In genomic region chrX:136588060-136588459, GRCh38 we compare ENCODE assay signal across 14 cellular contexts. TPM values are rescaled to one million over a fixed set of nuclear protein-coding genes. Genes with fewer than 3 reads are reported as not detected.
A peak's percentile ranks its signal among the peaks of the same experiment; 100 is the strongest.
DNase-seq lines count a peak whose midpoint lies in the region; ATAC-seq and TF ChIP-seq lines count a peak whose summit lies in the region.
"Had no signal": no experiment of that assay in that cellular context is flagged by ENCODE, and none has a peak within 500 bp of the region (broad histone marks: within the 10 kb centered on the region; RNA-seq: fewer than 3 reads in every experiment).

No MANE protein-coding gene starts in this region.

- no peaks in the 10 kb centered on the region for H3K27me3 ChIP-seq in naive thymus-derived CD4-positive, alpha-beta T cell (ENCODE audit: control insufficient read depth in 2 of 2, insufficient read depth in 2 of 2, low read length in 2 of 2)
- H3K27me3 ChIP-seq in endodermal cell (ENCODE audit: control insufficient read depth, insufficient read depth, low read length, poor library complexity, severe bottlenecking) = no peaks in the 10 kb centered on the region
- H3K27me3 ChIP-seq: esophagus squamous epithelium, neutrophil had no signal

- peaks cover 12 to 52% (median 50%) of the 10 kb centered on the region in 7 donors for H3K4me1 Mint-ChIP-seq in naive thymus-derived CD4-positive, alpha-beta T cell
- peaks cover 26% of the 10 kb centered on the region for H3K4me1 Mint-ChIP-seq in endodermal cell
- H3K4me1 Mint-ChIP-seq: activated B cell treated with CpG ODN at 0.5 μM for 24 hours had no signal

- POLR2A ChIA-PET in naive thymus-derived CD4-positive, alpha-beta T cell (lab: Charles Lee) = interaction anchor here (1.5 kb wide), 1 partner anchor 109 kb away, joined by 4 read pairs; no protein-coding TSS in a partner anchor

- intact Hi-C loops in naive thymus-derived CD4-positive, alpha-beta T cell (cut with micrococcal nuclease) = loop anchor here (1.0 to 5.0 kb wide), 5 partner anchors 11 to 336 kb away; partner anchors contain the start of genes CD40LG (in 1 of the 2) and MAP7D3 (in 1 of the 2)

- peak overlapping the region; percentile 88 to 98 (median 95) for H3K27ac Mint-ChIP-seq in naive thymus-derived CD4-positive, alpha-beta T cell
- H3K27ac Mint-ChIP-seq in endodermal cell = no peak overlapping the region
- H3K27ac Mint-ChIP-seq: activated B cell treated with CpG ODN at 0.5 μM for 24 hours had no signal

- TF ChIP-seq CTCF in endodermal cell (conservative IDR thresholded peaks at IDR 0.05) = no peak

- H3K27ac ChIP-seq in KOPT-K1 (ENCODE audit: low read depth, low read length, poor library complexity, severe bottlenecking) = peak overlapping the region; percentile 68
- H3K27ac ChIP-seq in naive thymus-derived CD4-positive, alpha-beta T cell (ENCODE audit: low read depth, low read length) = peak overlapping the region; percentile 63
- H3K27ac ChIP-seq in endodermal cell (ENCODE audit: low read depth, low read length) = no peak overlapping the region
- H3K27ac ChIP-seq: esophagus squamous epithelium, neutrophil had no signal

- H3K36me3 ChIP-seq in KOPT-K1 (ENCODE audit: insufficient read depth, low read length) = no peaks in the 10 kb centered on the region
- no peaks in the 10 kb centered on the region for H3K36me3 ChIP-seq in naive thymus-derived CD4-positive, alpha-beta T cell (ENCODE audit: control insufficient read depth in 2 of 3, insufficient read depth in 3 of 3, low read length in 3 of 3)
- no peaks in the 10 kb centered on the region for H3K36me3 ChIP-seq in endodermal cell (ENCODE audit: control insufficient read depth, insufficient read depth, low read length)
- H3K36me3 ChIP-seq: esophagus squamous epithelium, neutrophil had no signal

- H3K9me3 Mint-ChIP-seq in naive thymus-derived CD4-positive, alpha-beta T cell = no peaks in the 10 kb centered on the region
- peaks cover 46% of the 10 kb centered on the region for H3K9me3 Mint-ChIP-seq in endodermal cell
- H3K9me3 Mint-ChIP-seq: activated B cell treated with CpG ODN at 0.5 μM for 24 hours had no signal

- DNase-seq in NOMO-1 treated with DMSO at 0.1 percent for 48 hours (lab: John Stamatoyannopoulos, UW; ENCODE audit: unreplicated experiment) = peak; percentile 9
- DNase-seq in NOMO-1 treated with dmso at 0.1 percent for 144 hours (lab: John Stamatoyannopoulos, UW; ENCODE audit: unreplicated experiment) = no peak
- DNase-seq in naive thymus-derived CD4-positive, alpha-beta T cell = peak in 3 of 9 donors; percentile 16 to 41 (median 33)
- no peak for DNase-seq in endodermal cell
- no peak for DNase-seq in hypothalamus (lab: John Stamatoyannopoulos, UW)
- no peak for DNase-seq in Ammon's horn (ENCODE audit: low spot score)
- DNase-seq: 8988T; activated B cell treated with CpG ODN at 0.5 μM for 24 hours; esophagus squamous epithelium; stimulated activated CD4-positive, alpha-beta T cell treated with anti-CD3 and anti-CD28 coated beads, Interleukin-4, amount 100 ng/mL, for 1 hour had no signal

- H3K4me3 Mint-ChIP-seq in naive thymus-derived CD4-positive, alpha-beta T cell = peak overlapping the region in 9 of 10 donors; percentile 26 to 80 (median 70)
- no peak overlapping the region for H3K4me3 Mint-ChIP-seq in endodermal cell
- H3K4me3 Mint-ChIP-seq: activated B cell treated with CpG ODN at 0.5 μM for 24 hours had no signal

- ATAC-seq in GM21515 (IDR thresholded peaks at IDR 0.05; ENCODE audit: unreplicated experiment) = peak; percentile 57
- ATAC-seq in naive thymus-derived CD4-positive, alpha-beta T cell = peak; percentile 51

- no peaks in the 10 kb centered on the region for H3K9me3 ChIP-seq in KOPT-K1 (ENCODE audit: insufficient read depth, low read length, poor library complexity, severe bottlenecking)
- no peaks in the 10 kb centered on the region for H3K9me3 ChIP-seq in naive thymus-derived CD4-positive, alpha-beta T cell (ENCODE audit: control insufficient read depth in 2 of 3, low read length in 3 of 3)
- H3K9me3 ChIP-seq in endodermal cell (ENCODE audit: control insufficient read depth, low read length) = no peaks in the 10 kb centered on the region
- H3K9me3 ChIP-seq: esophagus squamous epithelium, neutrophil had no signal

- H3K36me3 Mint-ChIP-seq in naive thymus-derived CD4-positive, alpha-beta T cell = peaks cover 0 to 6% (median 0%) of the 10 kb centered on the region in 5 donors
- no peaks in the 10 kb centered on the region for H3K36me3 Mint-ChIP-seq in endodermal cell (ENCODE audit: low read depth)

- H3K4me1 ChIP-seq in naive thymus-derived CD4-positive, alpha-beta T cell (ENCODE audit: control insufficient read depth in 2 of 2, insufficient read depth in 2 of 2, low read length in 2 of 2) = peaks cover 43 to 44% of the 10 kb centered on the region in 2 donors
- peaks cover 10% of the 10 kb centered on the region for H3K4me1 ChIP-seq in endodermal cell (ENCODE audit: control insufficient read depth, insufficient read depth, low read length)

- H3K4me3 ChIP-seq in naive thymus-derived CD4-positive, alpha-beta T cell (ENCODE audit: low read length) = no peak overlapping the region
- no peak overlapping the region for H3K4me3 ChIP-seq in endodermal cell (ENCODE audit: low read length)
- H3K4me3 ChIP-seq: esophagus squamous epithelium had no signal

- H3K9ac ChIP-seq in endodermal cell (ENCODE audit: extremely low read depth, low read length, poor library complexity, severe bottlenecking) = no peak overlapping the region

- CTCF ChIA-PET in naive thymus-derived CD4-positive, alpha-beta T cell (lab: Charles Lee) = interaction anchor here (1.0 kb wide), 1 partner anchor 10 kb away, joined by 4 read pairs; no protein-coding TSS in a partner anchor

- 82 to 83% methylated on average over 1 of the region's 1 CpG for WGBS in endodermal cell (ENCODE audit: insufficient coverage in 1 of 2, insufficient read length in 1 of 2), 2 experiments

- H3K27me3 Mint-ChIP-seq in naive thymus-derived CD4-positive, alpha-beta T cell = no peaks in the 10 kb centered on the region
- H3K27me3 Mint-ChIP-seq in endodermal cell (ENCODE audit: insufficient read depth) = no peaks in the 10 kb centered on the region
- H3K27me3 Mint-ChIP-seq: activated B cell treated with CpG ODN at 0.5 μM for 24 hours had no signal

RNA-seq across cellular contexts. Expression of gene VGLL1, which starts 56.0 kb away (rescaled TPM):
- not detected for total RNA-seq in naive thymus-derived CD4-positive, alpha-beta T cell
- polyA plus RNA-seq in naive thymus-derived CD4-positive, alpha-beta T cell = not detected
- not detected for total RNA-seq in endodermal cell
- not detected for polyA plus RNA-seq in endodermal cell (2013, experiment 1 of 2)
- polyA plus RNA-seq in endodermal cell (2013, experiment 2 of 2) = not detected
- total RNA-seq: activated B cell treated with CpG ODN at 0.5 μM for 24 hours, H4 had no signal

RNA-seq across cellular contexts. Expression of gene CD40LG, which starts 59.9 kb away (rescaled TPM):
- 100 to 1,000 TPM in 1 of 5 experiments, 10 to 100 TPM in 4; 25.2 to 173 (median 56.8) TPM for total RNA-seq in naive thymus-derived CD4-positive, alpha-beta T cell
- 100 to 1,000 TPM in 1 of 2 donors, 10 to 100 TPM in 1; 72.1 to 127 TPM for polyA plus RNA-seq in naive thymus-derived CD4-positive, alpha-beta T cell
- total RNA-seq in endodermal cell = not detected
- not detected for polyA plus RNA-seq in endodermal cell (2013, experiment 1 of 2)
- polyA plus RNA-seq in endodermal cell (2013, experiment 2 of 2) = not detected
- total RNA-seq: activated B cell treated with CpG ODN at 0.5 μM for 24 hours, H4 had no signal

Comparison
In these comparisons a context has a peak if more than half of its experiments do, and no peak if none do; other contexts are left out.
1. RNA of gene CD40LG, which starts 59.9 kb away (total RNA-seq): 25.2 to 173 TPM in naive thymus-derived CD4-positive, alpha-beta T cell; not detected in endodermal cell; every median in the first group is over 10 times any median in the second.